In genomic region chr12:49057888-49058287, GRCh38 we compare ENCODE assay signal across 8 cellular contexts.
A peak's percentile ranks its signal among the peaks of the same experiment; 100 is the strongest.
DNase-seq lines count a peak whose midpoint lies in the region; TF ChIP-seq lines count a peak whose summit lies in the region.

No MANE protein-coding gene starts in this region.

- peak overlapping the region; percentile 96 to 100 (median 99) for H3K9ac ChIP-seq in BLaER1 treated with 17β-estradiol and CSF1 and Interleukin-3, amounts not matched to agents 10 nM and 100 nM
- H3K9ac ChIP-seq in muscle layer of colon (ENCODE audit: low read length) = peak overlapping the region; percentile 86

- TF ChIP-seq CTCF in LNCaP clone FGC (IDR thresholded peaks at IDR 0.05; ENCODE audit: control insufficient read depth, extremely low read depth, insufficient read depth) (no peak), brain microvascular endothelial cell (IDR thresholded peaks at IDR 0.05; ENCODE audit: low read depth, low read length, missing control alignments) (no peak)

- peak overlapping the region; percentile 91 to 100 (median 98) for H3K4me2 ChIP-seq in BLaER1 treated with 17β-estradiol and CSF1 and Interleukin-3, amounts not matched to agents 10 nM and 100 nM

- H3K4me1 ChIP-seq in BLaER1 treated with 17β-estradiol and CSF1 and Interleukin-3, amounts not matched to agents 10 nM and 100 nM = peaks cover 35 to 43% (median 39%) of the 10 kb centered on the region in 10 experiments
- peaks cover 45% of the 10 kb centered on the region for H3K4me1 ChIP-seq in muscle layer of colon (ENCODE audit: insufficient read depth, low read length)

- in situ Hi-C loops in brain microvascular endothelial cell (cut with HindIII; ENCODE audit: low pct_ligation_motif_present, low sequenced_read_pairs) = no loop called here

- peak overlapping the region; percentile 91 to 100 (median 98) for H3K4me3 ChIP-seq in BLaER1 treated with 17β-estradiol and CSF1 and Interleukin-3, amounts not matched to agents 10 nM and 100 nM
- peak overlapping the region; percentile 94 for H3K4me3 ChIP-seq in LNCaP clone FGC (ENCODE audit: low read depth, low read length)
- H3K4me3 ChIP-seq in brain microvascular endothelial cell (ENCODE audit: low read depth, low read length) = peak overlapping the region; percentile 86
- H3K4me3 ChIP-seq in muscle layer of colon (ENCODE audit: low read depth in 1 of 2, low read length in 2 of 2) = peak overlapping the region; percentile 95 to 96

- H3K9me3 ChIP-seq in BLaER1 treated with 17β-estradiol and CSF1 and Interleukin-3, amounts not matched to agents 10 nM and 100 nM (replicated peaks in 1 of 11) = no peaks in the 10 kb centered on the region
- no peaks in the 10 kb centered on the region for H3K9me3 ChIP-seq in muscle layer of colon (ENCODE audit: low read length)

- peaks cover 57 to 72% (median 61%) of the 10 kb centered on the region in 11 experiments for H4K20me1 ChIP-seq in BLaER1 treated with 17β-estradiol and CSF1 and Interleukin-3, amounts not matched to agents 10 nM and 100 nM

- DNase-seq in LNCaP clone FGC (ENCODE audit: low read depth) = no peak
- DNase-seq in brain microvascular endothelial cell = no peak
- no peak for DNase-seq in NCI-H1930 (lab: John Stamatoyannopoulos, UW)
- no peak for DNase-seq in NCI-H2227 (lab: John Stamatoyannopoulos, UW; ENCODE audit: unreplicated experiment)
- DNase-seq in stimulated activated CD4-positive, alpha-beta T cell treated with anti-CD3 and anti-CD28 coated beads, Interleukin-2, amount 100 ng/mL, for 48 hours = no peak
- no peak for DNase-seq in activated gamma-delta T cell (lab: John Stamatoyannopoulos, UW)

- H3K27ac ChIP-seq in BLaER1 treated with 17β-estradiol and CSF1 and Interleukin-3, amounts not matched to agents 10 nM and 100 nM = peak overlapping the region; percentile 96 to 100 (median 99); a peak in 21 of 22 replicates
- H3K27ac ChIP-seq in brain microvascular endothelial cell (no peak overlapping the region), muscle layer of colon (ENCODE audit: low read depth, low read length) (peak overlapping the region; percentile 54)

- H3K36me3 ChIP-seq in BLaER1 treated with 17β-estradiol and CSF1 and Interleukin-3, amounts not matched to agents 10 nM and 100 nM = peaks cover 26 to 30% (median 29%) of the 10 kb centered on the region in 11 experiments
- H3K36me3 ChIP-seq in brain microvascular endothelial cell (replicated peaks) (peaks cover 23% of the 10 kb centered on the region), muscle layer of colon (ENCODE audit: insufficient read depth, low read length) (peaks cover 23% of the 10 kb centered on the region)

- no peaks in the 10 kb centered on the region for H3K27me3 ChIP-seq in BLaER1 treated with 17β-estradiol and CSF1 and Interleukin-3, amounts not matched to agents 10 nM and 100 nM
- H3K27me3 ChIP-seq in brain microvascular endothelial cell (replicated peaks) (no peaks in the 10 kb centered on the region), muscle layer of colon (ENCODE audit: control insufficient read depth in 1 of 2, insufficient read depth in 2 of 2, low read length in 2 of 2) (no peaks in the 10 kb centered on the region)
